1 cellular context compared by ENCODE assay signal in genomic region chr1:64851664-64852063, GRCh38.
TF ChIP-seq lines count a peak whose summit lies in the region.

No MANE protein-coding gene starts in this region.

TF ChIP-seq in endothelial cell of umbilical vein, 7 proteins besides CTCF, POLR2A, EP300 and RAD21 (continued from another document):
- TF ChIP-seq MAX (IDR thresholded peaks at IDR 0.05; ENCODE audit: insufficient read depth, insufficient read length) = no peak
